1 cellular context compared by ENCODE assay signal in genomic region chr5:140401362-140402257, GRCh38.
TF ChIP-seq lines count a peak whose summit lies in the region.

TSS of gene ANKHD1 (plus strand) at chr5:140401833. CDS start at chr5:140401968, 135 bp downstream.

TF ChIP-seq in HepG2, 621 proteins besides CTCF, POLR2A, EP300 and RAD21 (continued from another document and continues in another):
- no peak for TF ChIP-seq RERE (CRISPR knock-in tag; IDR thresholded peaks at IDR 0.05; ENCODE audit: low read depth)
- TF ChIP-seq NFAT5 (CRISPR knock-in tag; IDR thresholded peaks at IDR 0.05) = peak; percentile 35; the same call in 1 of the 2 replicates
- TF ChIP-seq STAG1 (CRISPR knock-in tag; IDR thresholded peaks at IDR 0.05) = no peak
- TF ChIP-seq ZBTB20 (CRISPR knock-in tag; IDR thresholded peaks at IDR 0.05; ENCODE audit: borderline replicate concordance, low read depth) = no peak
- TF ChIP-seq HMG20B (CRISPR knock-in tag; conservative IDR thresholded peaks at IDR 0.05) = no peak
- peak; percentile 45; the same call in 1 of the 2 replicates for TF ChIP-seq HNF1A (IDR thresholded peaks at IDR 0.05; ENCODE audit: low read depth)
- peak; percentile 71; the same call in 1 of the 2 replicates for TF ChIP-seq HNF1A (CRISPR knock-in tag; IDR thresholded peaks at IDR 0.05; ENCODE audit: borderline replicate concordance)
- TF ChIP-seq CEBPZ (IDR thresholded peaks at IDR 0.05; ENCODE audit: low read length) = peak; percentile 96
- no peak; the same call in 1 of the 2 replicates for TF ChIP-seq ZBTB21 (CRISPR knock-in tag; IDR thresholded peaks at IDR 0.05)
- peak; percentile 95; the same call in 1 of the 2 replicates for TF ChIP-seq PBX3 (CRISPR knock-in tag; IDR thresholded peaks at IDR 0.05; ENCODE audit: borderline replicate concordance)
- TF ChIP-seq NFKBIZ (CRISPR knock-in tag; IDR thresholded peaks at IDR 0.05) = no peak
- no peak; the same call in 1 of the 2 replicates for TF ChIP-seq ZNF607 (CRISPR knock-in tag; IDR thresholded peaks at IDR 0.05; ENCODE audit: borderline replicate concordance)
- peak; percentile 86; the same call in 1 of the 2 replicates for TF ChIP-seq ZNF678 (CRISPR knock-in tag; IDR thresholded peaks at IDR 0.05)
- no peak for TF ChIP-seq ZNF598 (CRISPR knock-in tag; IDR thresholded peaks at IDR 0.05; ENCODE audit: borderline replicate concordance)
- TF ChIP-seq CBX2 (IDR thresholded peaks at IDR 0.05; ENCODE audit: low read depth, low read length) = no peak
- TF ChIP-seq CBX2 (CRISPR knock-in tag; IDR thresholded peaks at IDR 0.05; ENCODE audit: low read depth) = no peak
- peak; percentile 64; the same call in 1 of the 2 replicates for TF ChIP-seq ZNF776 (CRISPR knock-in tag; IDR thresholded peaks at IDR 0.05)
- no peak for TF ChIP-seq MXD4 (CRISPR knock-in tag; IDR thresholded peaks at IDR 0.05)
- TF ChIP-seq CCDC6 (CRISPR knock-in tag; IDR thresholded peaks at IDR 0.05) = 0 out of 2 replicates have a peak, but pooled peaks have one; percentile 8
- TF ChIP-seq ZSCAN25 (CRISPR knock-in tag; IDR thresholded peaks at IDR 0.05) = no peak
- no peak for TF ChIP-seq ZNF660 (CRISPR knock-in tag; IDR thresholded peaks at IDR 0.05; ENCODE audit: borderline replicate concordance, low read depth)
- no peak for TF ChIP-seq FOXO4 (CRISPR knock-in tag; conservative IDR thresholded peaks at IDR 0.05)
- no peak; the same call in 1 of the 2 replicates for TF ChIP-seq ZFP82 (CRISPR knock-in tag; IDR thresholded peaks at IDR 0.05; ENCODE audit: borderline replicate concordance)
- peak; percentile 11; the same call in 1 of the 2 replicates for TF ChIP-seq ARHGAP35 (CRISPR knock-in tag; IDR thresholded peaks at IDR 0.05; ENCODE audit: borderline replicate concordance)
- TF ChIP-seq SIN3A (IDR thresholded peaks at IDR 0.05; ENCODE audit: borderline replicate concordance, low read depth, low read length) = peak; percentile 69; the same call in 1 of the 2 replicates
- peak; percentile 78; the same call in 1 of the 2 replicates for TF ChIP-seq KDM5B (CRISPR knock-in tag; IDR thresholded peaks at IDR 0.05; ENCODE audit: borderline replicate concordance)
- 0 out of 2 replicates have a peak, but pooled peaks have one; percentile 25 for TF ChIP-seq NCOA1 (CRISPR knock-in tag; IDR thresholded peaks at IDR 0.05)
- TF ChIP-seq FUBP1 (CRISPR knock-in tag; IDR thresholded peaks at IDR 0.05; ENCODE audit: borderline replicate concordance) = 0 out of 2 replicates have a peak, but pooled peaks have one; percentile 21
- no peak for TF ChIP-seq ZBTB7B (CRISPR knock-in tag; IDR thresholded peaks at IDR 0.05)
- no peak for TF ChIP-seq ZNF7 (CRISPR knock-in tag; IDR thresholded peaks at IDR 0.05)
- TF ChIP-seq ESRRA (CRISPR knock-in tag; IDR thresholded peaks at IDR 0.05; ENCODE audit: low read depth) = peak; percentile 16
- TF ChIP-seq ZSCAN12 (CRISPR knock-in tag; IDR thresholded peaks at IDR 0.05) = no peak
- peak; percentile 78; the same call in 1 of the 2 replicates for TF ChIP-seq CHD2 (IDR thresholded peaks at IDR 0.05; ENCODE audit: low read depth, low read length)
- TF ChIP-seq DNMT1 (CRISPR knock-in tag; IDR thresholded peaks at IDR 0.05) = no peak
